8 cellular contexts compared by ENCODE assay signal in the genomic region with DNA sequence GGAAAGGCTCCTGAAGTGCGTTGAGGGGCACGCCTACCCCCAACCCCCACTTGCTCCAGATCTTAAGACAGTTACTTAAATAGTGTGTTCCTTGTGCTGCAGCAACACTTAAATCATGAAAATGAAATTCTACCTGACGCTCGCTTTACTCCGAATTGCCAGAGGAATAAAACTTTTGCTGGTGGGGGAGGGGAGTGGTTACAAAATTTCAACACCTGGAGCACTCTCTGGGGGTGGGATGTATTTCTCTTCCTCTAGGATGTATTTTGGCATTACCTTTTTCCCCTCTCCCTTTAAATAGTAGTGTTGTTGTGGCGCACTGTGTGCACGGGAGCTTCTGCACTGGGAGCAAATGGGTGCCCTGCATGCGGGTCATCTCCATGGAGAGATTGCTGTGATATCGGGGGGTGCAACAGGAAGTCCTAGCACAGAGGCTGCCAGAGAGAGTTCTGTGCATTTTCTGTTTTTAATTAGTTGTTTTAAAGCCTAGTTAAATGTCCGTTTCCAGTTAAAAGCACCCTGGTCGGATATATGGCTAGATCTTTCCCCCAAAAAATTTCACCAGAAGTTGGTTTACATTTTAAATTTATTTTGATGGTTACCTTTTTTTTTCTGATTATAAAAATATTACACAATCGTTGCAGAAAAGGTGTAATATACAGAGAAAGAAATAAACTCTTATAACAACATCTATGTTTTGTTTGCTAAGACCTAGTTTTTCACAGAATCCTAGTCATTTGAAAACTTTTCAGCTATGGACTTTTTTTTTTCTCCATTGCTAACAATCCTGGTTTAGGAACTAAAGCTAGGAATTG.
DNase-seq lines count a peak whose midpoint lies in the region; ATAC-seq and TF ChIP-seq lines count a peak whose summit lies in the region.

No MANE protein-coding gene starts in this region.

- H3K27me3 ChIP-seq in Panc1 (ENCODE audit: control insufficient read depth, insufficient read depth, low read length): peaks cover 2% of the 10 kb centered on the region; the same call in 1 of the 2 replicates

- TF ChIP-seq CTCF in Panc1 (IDR thresholded peaks at IDR 0.05) (no peak), fibroblast of mammary gland (conservative IDR thresholded peaks at IDR 0.05; ENCODE audit: control insufficient read depth, insufficient read depth, low read depth, low read length) (no peak), retinal pigment epithelial cell (conservative IDR thresholded peaks at IDR 0.05; ENCODE audit: low read depth, low read length) (no peak)

- no TSS peak for BruUV-seq in Panc1 (replicated peaks; lab: Mats Ljungman, UMichigan)

- no peak for ATAC-seq in Panc1
- no peak for ATAC-seq in HG03196 (IDR thresholded peaks at IDR 0.05; ENCODE audit: unreplicated experiment)
- ATAC-seq in HG03342 (IDR thresholded peaks at IDR 0.05; ENCODE audit: unreplicated experiment): no peak

- CTCF ChIA-PET in Panc1 (lab: Charles Lee): no interaction called here

- no peaks in the 10 kb centered on the region; the same call in 1 of the 2 replicates for H3K36me3 ChIP-seq in Panc1 (ENCODE audit: control insufficient read depth, insufficient read depth, low read length)

- peaks cover 2% of the 10 kb centered on the region for H3K4me1 ChIP-seq in Panc1 (ENCODE audit: control insufficient read depth, insufficient read depth, low read length)

- POLR2A ChIA-PET in Panc1 (lab: Charles Lee): no interaction called here

- intact Hi-C loops in Panc1 (cut with micrococcal nuclease; ENCODE audit: unreplicated experiment): no loop called here

- peak overlapping the region; percentile 36 to 42 for H3K4me3 ChIP-seq in Panc1 (ENCODE audit: low read depth in 2 of 2, low read length in 2 of 2)
- peak overlapping the region; percentile 50 for H3K4me3 ChIP-seq in fibroblast of mammary gland (ENCODE audit: control insufficient read depth, low read depth, low read length)
- peak overlapping the region; percentile 73 for H3K4me3 ChIP-seq in retinal pigment epithelial cell (ENCODE audit: low read length)

- H3K27ac ChIP-seq in Panc1 (ENCODE audit: low read length): no peak overlapping the region; the same call in 1 of the 2 replicates

- in situ Hi-C loops in Panc1 (cut with HindIII; ENCODE audit: low pct_unique_long_range_greater_than_20kb, low sequenced_read_pairs): no loop called here

- H3K9me3 ChIP-seq in Panc1 (ENCODE audit: control insufficient read depth, insufficient read depth, low read depth, low read length): no peaks in the 10 kb centered on the region

- DNase-seq in NCI-H1417 (lab: John Stamatoyannopoulos, UW): peak; percentile 34 to 74 (median 57)
- DNase-seq in NCI-H1417 treated with DMSO at 0.1 percent for 48 hours (lab: John Stamatoyannopoulos, UW): no peak
- DNase-seq in Panc1 (ENCODE audit: low read depth, low spot score): no peak
- no peak for DNase-seq in fibroblast of mammary gland (ENCODE audit: low read depth)
- no peak for DNase-seq in retinal pigment epithelial cell (ENCODE audit: low read depth)
- no peak for DNase-seq in activated CD4-positive, alpha-beta T cell treated with anti-CD3 and anti-CD28 coated beads for 4 hours

Comparison
In these comparisons a context has a peak if more than half of its experiments do, and no peak if none do; other contexts are left out.
1. DNase-seq: peak in NCI-H1417 (3 of 3); none in NCI-H1417 treated with DMSO at 0.1 percent for 48 hours (single experiment), Panc1 (single experiment), fibroblast of mammary gland (single experiment), retinal pigment epithelial cell (single experiment) and activated CD4-positive, alpha-beta T cell treated with anti-CD3 and anti-CD28 coated beads for 4 hours (0 of 2).
2. Peak in every context shown above with its lines, with median percentiles within 50 percentile points of each other: H3K4me3 ChIP-seq.